In the genomic region with DNA sequence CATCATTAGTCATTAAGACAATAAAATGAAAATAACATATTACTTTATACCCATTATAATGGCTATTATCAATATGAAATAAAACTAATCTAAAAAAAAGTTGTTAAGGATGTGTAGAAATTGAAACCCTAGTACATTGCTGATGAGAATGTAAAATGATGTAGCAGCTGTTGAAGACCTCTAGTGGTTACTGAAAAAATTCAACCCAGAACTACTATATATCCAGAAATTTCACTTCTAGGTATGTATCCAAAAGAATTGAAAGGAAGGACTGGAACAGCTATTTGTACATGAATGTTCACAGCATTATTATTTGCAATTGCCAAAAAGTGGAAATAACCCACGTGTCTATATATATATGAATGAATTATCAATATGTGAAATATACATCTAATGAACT, we compare ENCODE assay signal across 15 cellular contexts.
"Had no signal": no experiment of that assay in that cellular context is flagged by ENCODE, and none has a peak within 500 bp of the region (broad histone marks: within the 10 kb centered on the region; RNA-seq: fewer than 3 reads in every experiment).

No MANE protein-coding gene starts in this region.

- H3K27me3 Mint-ChIP-seq: naive B cell had no signal

- H3K36me3 Mint-ChIP-seq: brain, naive B cell had no signal

- DNase-seq: activated CD4-positive, alpha-beta T cell treated with anti-CD3 and anti-CD28 coated beads, Interleukin-2, amount 50 U/mL, for 1 hour; activated naive CD4-positive, alpha-beta T cell treated with anti-CD3 and anti-CD28 coated beads, Interleukin-2, amount 50 U/mL, for 16 hours; activated T-cell treated with anti-CD3 and anti-CD28 coated beads for 4 hours; adrenal gland; naive B cell; nucleus accumbens; sigmoid colon; stimulated activated CD4-positive, alpha-beta T cell treated with anti-CD3 and anti-CD28 coated beads, Interleukin-12 subunit alpha, Interleukin-12 subunit beta, amount 100 ng/mL, for 4 hours; stimulated activated naive CD4-positive, alpha-beta T cell; T-helper 2 cell; upper lobe of right lung had no signal

- H3K9me3 ChIP-seq: adrenal gland, sigmoid colon, suprapubic skin, upper lobe of right lung had no signal

- H3K9me3 Mint-ChIP-seq: activated T-helper 2 cell treated with anti-CD3 and anti-CD28 coated beads, Interferon-gamma antibody, Interleukin-2, Interleukin-4, amounts not matched to agents 10 μg/mL and 5 μg/mL and 100 μg/mL, durations not matched to agents 14 hours and 24 hours and 36 hours; brain; naive B cell had no signal

- H3K27ac ChIP-seq: adrenal gland, sigmoid colon, suprapubic skin, upper lobe of right lung had no signal

- H3K4me3 Mint-ChIP-seq: brain, naive B cell had no signal

- H3K4me1 Mint-ChIP-seq: brain, naive B cell had no signal

- H3K4me3 ChIP-seq: adrenal gland, lung, sigmoid colon, suprapubic skin, upper lobe of right lung had no signal

- H3K27ac Mint-ChIP-seq: activated T-helper 2 cell treated with anti-CD3 and anti-CD28 coated beads, Interferon-gamma antibody, Interleukin-2, Interleukin-4, amounts not matched to agents 10 μg/mL and 5 μg/mL and 100 μg/mL, durations not matched to agents 14 hours and 24 hours and 36 hours; brain; naive B cell had no signal

- ATAC-seq: upper lobe of right lung had no signal

- H3K27me3 ChIP-seq: sigmoid colon, suprapubic skin, upper lobe of right lung had no signal

- H3K4me1 ChIP-seq: adrenal gland, sigmoid colon, suprapubic skin, upper lobe of right lung had no signal

- H3K36me3 ChIP-seq: adrenal gland, sigmoid colon, suprapubic skin, upper lobe of right lung had no signal
